15 cellular contexts compared by ENCODE assay signal in the genomic region with DNA sequence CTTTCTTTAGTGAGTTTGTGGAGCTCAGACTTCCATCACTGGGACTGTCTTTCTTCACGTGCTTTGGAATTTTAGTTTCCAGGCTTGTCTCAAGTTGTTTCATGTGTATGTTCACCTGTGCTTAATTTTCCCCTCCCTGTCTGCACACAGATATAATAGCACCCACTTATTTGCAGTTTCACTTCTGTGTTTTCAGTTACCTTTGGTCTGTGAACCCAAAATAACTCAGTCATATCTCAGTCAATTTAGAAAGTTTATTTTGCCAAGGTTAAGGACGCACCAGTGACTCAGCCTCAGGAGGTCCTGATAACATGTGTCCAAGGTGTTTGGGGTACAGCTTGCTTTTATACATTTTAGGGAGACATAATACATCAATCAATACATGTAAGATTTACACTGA.
DNase-seq lines count a peak whose midpoint lies in the region; ATAC-seq, FAIRE-seq and TF ChIP-seq lines count a peak whose summit lies in the region.
"Had no signal": no experiment of that assay in that cellular context is flagged by ENCODE, and none has a peak within 500 bp of the region (broad histone marks: within the 10 kb centered on the region; RNA-seq: fewer than 3 reads in every experiment).

No MANE protein-coding gene starts in this region.

- H3K36me3 ChIP-seq in H7 (replicated peaks; ENCODE audit: control insufficient read depth, insufficient read depth, low read length): no peaks in the 10 kb centered on the region
- H3K36me3 ChIP-seq: heart right ventricle, sigmoid colon, vagina had no signal

- DNase-seq in GM13977 (ENCODE audit: low spot score) (peak; percentile 46), H7 (no peak), NOMO-1 treated with DMSO at 0.1 percent for 48 hours (lab: John Stamatoyannopoulos, UW; ENCODE audit: unreplicated experiment) (no peak), Right ventricle myocardium superior (no peak), RCC 7860 (ENCODE audit: low spot score) (no peak)
- DNase-seq: activated CD4-positive, alpha-beta T cell treated with anti-CD3 and anti-CD28 coated beads for 4 hours; activated naive CD8-positive, alpha-beta T cell treated with anti-CD3 and anti-CD28 coated beads for 36 hours; heart right ventricle; NCI-H2081; sigmoid colon had no signal

- intact Hi-C loops in Right ventricle myocardium superior (cut with DNase I): no loop called here

- H3K27me3 ChIP-seq in H7 (ENCODE audit: control insufficient read depth, insufficient read depth, low read length): no peaks in the 10 kb centered on the region
- H3K27me3 ChIP-seq: heart right ventricle, sigmoid colon, vagina had no signal

- FAIRE-seq in RCC 7860 (lab: Jason Lieb, UNC): no peak

- in situ Hi-C loops in GM13977 (cut with MboI; ENCODE audit: low pct_unique_long_range_greater_than_20kb, low sequenced_read_pairs, unreplicated experiment): no loop called here

- peak; percentile 55 for ATAC-seq in GM19463 (IDR thresholded peaks at IDR 0.05; ENCODE audit: unreplicated experiment)
- ATAC-seq in HG02885 (IDR thresholded peaks at IDR 0.05; ENCODE audit: poor library complexity, unreplicated experiment): peak; percentile 67
- ATAC-seq in HG03571 (IDR thresholded peaks at IDR 0.05; ENCODE audit: unreplicated experiment): peak; percentile 73
- ATAC-seq in Right ventricle myocardium superior (ENCODE audit: poor library complexity): no peak
- ATAC-seq: heart right ventricle, Right ventricle myocardium inferior had no signal

- TF ChIP-seq CTCF in GM13977 (IDR thresholded peaks at IDR 0.05; ENCODE audit: extremely low read depth, insufficient read depth, missing control alignments): no peak

- no peak overlapping the region for H3K4me3 ChIP-seq in H7 (ENCODE audit: insufficient read depth, low read depth, low read length)
- H3K4me3 ChIP-seq: heart right ventricle, sigmoid colon, vagina had no signal
